24 cellular contexts compared by ENCODE assay signal in the genomic region with DNA sequence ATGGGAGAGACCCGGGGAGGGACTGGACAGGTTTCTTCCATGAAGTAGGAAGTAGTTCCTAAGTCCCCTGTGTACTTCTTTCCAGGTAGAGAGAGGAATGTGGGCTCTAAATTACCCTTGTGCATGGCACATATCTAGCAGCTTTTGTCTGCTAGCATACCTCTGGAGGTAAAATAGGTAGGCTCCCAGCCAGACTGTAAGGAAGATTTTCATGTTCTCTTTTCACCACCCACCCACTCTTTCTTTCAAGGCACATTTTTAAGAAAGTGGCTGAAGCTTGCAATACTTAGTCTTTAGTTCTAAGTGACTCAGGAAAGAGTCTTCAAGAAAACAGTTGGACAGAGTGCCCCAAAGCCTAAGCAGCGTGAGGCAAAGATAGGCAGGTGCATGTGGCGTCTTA.
"Had no signal": no experiment of that assay in that cellular context is flagged by ENCODE, and none has a peak within 500 bp of the region (broad histone marks: within the 10 kb centered on the region; RNA-seq: fewer than 3 reads in every experiment).

No MANE protein-coding gene starts in this region.

- H3K27ac Mint-ChIP-seq: activated CD4-positive, alpha-beta T cell treated with anti-CD3 and anti-CD28 coated beads for 36 hours; activated CD8-positive, alpha-beta T cell treated with anti-CD3 and anti-CD28 coated beads for 36 hours; activated naive CD4-positive, alpha-beta T cell treated with anti-CD3 and anti-CD28 coated beads, Interleukin-2, amount 50 U/mL, for 24 hours had no signal

- DNase-seq: activated CD4-positive, alpha-beta T cell treated with anti-CD3 and anti-CD28 coated beads for 36 hours; activated CD8-positive, alpha-beta memory T cell treated with anti-CD3 and anti-CD28 coated beads, Interleukin-2, amount 50 U/mL, for 4 hours; activated CD8-positive, alpha-beta T cell treated with anti-CD3 and anti-CD28 coated beads for 36 hours; activated effector memory CD4-positive, alpha-beta T cell treated with Interleukin-2 at 50 U/mL for 16 hours; activated naive CD4-positive, alpha-beta T cell; activated T-cell treated with anti-CD3 and anti-CD28 coated beads, Interleukin-2, amount 50 U/mL, for 1 hour; aorta; central memory CD4-positive, alpha-beta T cell; Kasumi-1; KBM-7; MV-4-11; NCI-H1092 treated with DMSO at 0.1 percent for 48 hours; NCI-H1417 treated with DMSO at 0.1 percent for 48 hours; NCI-H1694; NCI-H2029; NCI-H2107; NCI-H2171 treated with DMSO at 0.1 percent for 48 hours; NCI-H226; NCI-H526; SIG-M5; T-helper 2 cell; T1000 had no signal

- ATAC-seq: activated CD4-positive, alpha-beta T cell treated with anti-CD3 and anti-CD28 coated beads for 36 hours; activated CD8-positive, alpha-beta T cell treated with anti-CD3 and anti-CD28 coated beads for 36 hours had no signal

- H3K27me3 Mint-ChIP-seq: activated CD4-positive, alpha-beta T cell treated with anti-CD3 and anti-CD28 coated beads for 36 hours; activated CD8-positive, alpha-beta T cell treated with anti-CD3 and anti-CD28 coated beads for 36 hours; activated naive CD4-positive, alpha-beta T cell treated with anti-CD3 and anti-CD28 coated beads, Interleukin-2, amount 50 U/mL, for 24 hours had no signal

- H3K4me3 Mint-ChIP-seq: activated CD4-positive, alpha-beta T cell treated with anti-CD3 and anti-CD28 coated beads for 36 hours; activated CD8-positive, alpha-beta T cell treated with anti-CD3 and anti-CD28 coated beads for 36 hours; activated naive CD4-positive, alpha-beta T cell treated with anti-CD3 and anti-CD28 coated beads, Interleukin-2, amount 50 U/mL, for 24 hours; activated T-helper 1 cell treated with anti-CD3 and anti-CD28 coated beads, Interleukin-12 subunit alpha, Interleukin-12 subunit beta, Interleukin-2, Interleukin-4 antibody, amounts not matched to agents 30 ng/mL and 10 ng/mL and 1 ng/mL, durations not matched to agents 14 hours and 24 hours and 36 hours had no signal

- H3K9me3 Mint-ChIP-seq: activated CD8-positive, alpha-beta T cell treated with anti-CD3 and anti-CD28 coated beads for 36 hours; activated naive CD4-positive, alpha-beta T cell treated with anti-CD3 and anti-CD28 coated beads, Interleukin-2, amount 50 U/mL, for 24 hours; activated T-helper 1 cell treated with anti-CD3 and anti-CD28 coated beads, Interleukin-12 subunit alpha, Interleukin-12 subunit beta, Interleukin-2, Interleukin-4 antibody, amounts not matched to agents 30 ng/mL and 10 ng/mL and 1 ng/mL, durations not matched to agents 14 hours and 24 hours and 36 hours had no signal
